In the genomic region with DNA sequence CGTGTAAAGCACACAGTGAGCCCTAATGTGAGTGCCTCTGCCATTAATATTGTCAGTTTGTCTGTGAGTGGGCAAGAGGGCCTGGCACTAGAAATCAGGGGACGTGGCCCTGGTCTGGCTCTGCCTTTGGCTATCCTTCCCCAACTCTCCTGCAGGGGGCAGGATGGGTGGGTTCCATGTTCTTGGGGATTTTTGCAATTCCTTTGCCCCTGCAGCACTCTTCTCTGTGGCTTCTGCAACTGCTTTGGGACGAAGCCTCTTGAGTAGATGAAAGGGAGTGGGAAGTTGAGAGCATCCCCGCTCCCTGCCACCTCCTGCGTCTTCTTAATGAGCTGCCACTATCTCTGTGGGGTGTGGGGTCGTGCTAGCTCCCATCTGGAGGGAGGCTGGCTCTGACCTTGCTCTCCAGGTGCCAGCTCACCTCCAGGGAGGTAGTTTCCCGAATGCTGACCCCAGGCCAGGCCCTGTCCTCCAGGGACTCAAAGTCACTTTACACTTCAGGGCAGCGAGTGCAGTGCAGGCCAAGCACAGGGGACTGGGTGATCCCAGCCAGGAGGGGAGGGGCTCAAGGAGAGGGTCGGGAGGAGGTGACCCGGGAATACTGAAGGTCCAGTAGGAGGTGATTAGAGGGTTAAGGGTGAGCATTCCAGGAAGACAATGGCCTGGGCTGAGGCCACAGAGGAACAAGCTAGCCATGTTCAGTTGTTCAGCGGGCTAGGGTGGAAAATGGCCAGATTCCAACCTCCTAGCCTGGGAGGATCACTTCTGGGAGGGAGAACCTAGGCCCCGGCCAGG, we compare ENCODE assay signal across 11 cellular contexts.
DNase-seq lines count a peak whose midpoint lies in the region; ATAC-seq and TF ChIP-seq lines count a peak whose summit lies in the region.
"Had no signal": no experiment of that assay in that cellular context is flagged by ENCODE, and none has a peak within 500 bp of the region (broad histone marks: within the 10 kb centered on the region; RNA-seq: fewer than 3 reads in every experiment).

No MANE protein-coding gene starts in this region.

- H3K4me1 ChIP-seq in left ventricle myocardium inferior (no peaks in the 10 kb centered on the region), heart left ventricle (no peaks in the 10 kb centered on the region), endodermal cell (ENCODE audit: control insufficient read depth, insufficient read depth, low read length) (peaks cover 6% of the 10 kb centered on the region)
- H3K4me1 ChIP-seq: adrenal gland had no signal

- TF ChIP-seq CTCF in left ventricle myocardium inferior (IDR thresholded peaks at IDR 0.05; ENCODE audit: borderline replicate concordance) (peak; percentile 29), heart left ventricle (IDR thresholded peaks at IDR 0.05) (peak in 4 of 12 donors; percentile 9 to 23 (median 15)), NB4 (IDR thresholded peaks at IDR 0.05; ENCODE audit: low read depth, low read length) (peak; percentile 35), endodermal cell (conservative IDR thresholded peaks at IDR 0.05) (peak; percentile 84)

- DNase-seq in left ventricle myocardium inferior (no peak), heart left ventricle (no peak), NB4 (ENCODE audit: low read depth) (peak; percentile 13), endodermal cell (peak; percentile 94), SKM-1 (lab: John Stamatoyannopoulos, UW; ENCODE audit: unreplicated experiment) (no peak), NCI-H1694 treated with DMSO at 0.1 percent for 48 hours (lab: John Stamatoyannopoulos, UW) (no peak)
- peak; percentile 24 for DNase-seq in stimulated activated naive CD8-positive, alpha-beta T cell treated with anti-CD3 and anti-CD28 coated beads, Interleukin-15, Interleukin-2, amounts not matched to agents 100 U/mL and 50 U/mL, for 24 hours
- DNase-seq: NCI-H1048, trophoblast cell had no signal

- H3K9ac ChIP-seq in endodermal cell (ENCODE audit: extremely low read depth, low read length, poor library complexity, severe bottlenecking) = no peak overlapping the region

- peaks cover 4% of the 10 kb centered on the region for H3K9me3 Mint-ChIP-seq in endodermal cell

- no peak overlapping the region for H3K27ac ChIP-seq in left ventricle myocardium inferior (replicated peaks)
- H3K27ac ChIP-seq in heart left ventricle = no peak overlapping the region
- H3K27ac ChIP-seq in endodermal cell (ENCODE audit: low read depth, low read length) = no peak overlapping the region
- H3K27ac ChIP-seq: adrenal gland had no signal

- peaks cover 7% of the 10 kb centered on the region for H3K27me3 Mint-ChIP-seq in endodermal cell (ENCODE audit: insufficient read depth)

- H3K9me3 ChIP-seq in left ventricle myocardium inferior (replicated peaks) (peaks cover 22% of the 10 kb centered on the region), heart left ventricle (peaks cover 0 to 19% (median 5%) of the 10 kb centered on the region in 12 donors), endodermal cell (ENCODE audit: control insufficient read depth, low read length) (peaks cover 28% of the 10 kb centered on the region)
- H3K9me3 ChIP-seq: adrenal gland had no signal

- H3K4me3 ChIP-seq in left ventricle myocardium inferior (no peak overlapping the region), heart left ventricle (no peak overlapping the region), NB4 (ENCODE audit: low read depth, low read length) (no peak overlapping the region), endodermal cell (ENCODE audit: low read length) (no peak overlapping the region)
- H3K4me3 ChIP-seq: adrenal gland had no signal

- intact Hi-C loops in left ventricle myocardium inferior (cut with micrococcal nuclease) (no loop called here), heart left ventricle (cut with DNase I) (loop anchor here in 6 of 10 donors (5.0 to 10.0 kb wide), 4 partner anchors 110 to 720 kb away; no protein-coding TSS in a partner anchor)

- peak overlapping the region; percentile 88 for H3K27ac Mint-ChIP-seq in endodermal cell

- H3K27me3 ChIP-seq in left ventricle myocardium inferior (ENCODE audit: low read depth) (peaks cover 85% of the 10 kb centered on the region), heart left ventricle (peaks cover 0 to 15% (median 0%) of the 10 kb centered on the region in 9 donors), endodermal cell (ENCODE audit: control insufficient read depth, insufficient read depth, low read length, poor library complexity, severe bottlenecking) (no peaks in the 10 kb centered on the region)

- peaks cover 48% of the 10 kb centered on the region for H3K4me1 Mint-ChIP-seq in endodermal cell

- 28 to 36% (median 31%) methylated on average over 11 to 12 of the region's 12 CpGs for WGBS in heart left ventricle, 4 donors
- 69 to 74% methylated on average over 4 to 12 of the region's 12 CpGs for WGBS in endodermal cell (ENCODE audit: insufficient coverage in 1 of 2, insufficient read length in 1 of 2), 2 experiments

- no peaks in the 10 kb centered on the region for H3K36me3 Mint-ChIP-seq in endodermal cell (ENCODE audit: low read depth)

- TF ChIP-seq POLR2A in heart left ventricle (IDR thresholded peaks at IDR 0.05) = no peak
- TF ChIP-seq POLR2A in NB4 (IDR thresholded peaks at IDR 0.05; ENCODE audit: extremely low read depth, insufficient read length) = no peak

- no peaks in the 10 kb centered on the region for H3K36me3 ChIP-seq in left ventricle myocardium inferior
- H3K36me3 ChIP-seq in heart left ventricle = no peaks in the 10 kb centered on the region
- H3K36me3 ChIP-seq in endodermal cell (ENCODE audit: control insufficient read depth, insufficient read depth, low read length) = no peaks in the 10 kb centered on the region
- H3K36me3 ChIP-seq: adrenal gland had no signal

- H3K4me3 Mint-ChIP-seq in endodermal cell = no peak overlapping the region

- ATAC-seq in heart left ventricle = no peak
- no peak for ATAC-seq in stimulated activated naive CD8-positive, alpha-beta T cell treated with anti-CD3 and anti-CD28 coated beads, Interleukin-15, Interleukin-2, amounts not matched to agents 100 U/mL and 50 U/mL, for 24 hours
- no peak for ATAC-seq in GM19467 (IDR thresholded peaks at IDR 0.05; ENCODE audit: unreplicated experiment)

Comparison
In these comparisons a context has a peak if more than half of its experiments do, and no peak if none do; other contexts are left out.
1. DNase-seq: peak in NB4 (single experiment), endodermal cell (single experiment) and stimulated activated naive CD8-positive, alpha-beta T cell treated with anti-CD3 and anti-CD28 coated beads, Interleukin-15, Interleukin-2, amounts not matched to agents 100 U/mL and 50 U/mL, for 24 hours (single experiment); none in left ventricle myocardium inferior (single experiment), heart left ventricle (0 of 5), SKM-1 (single experiment) and NCI-H1694 treated with DMSO at 0.1 percent for 48 hours (single experiment).